8 cellular contexts compared by ENCODE assay signal in genomic region chr17:81391964-81392908, GRCh38. TPM values are rescaled to one million over a fixed set of nuclear protein-coding genes. Genes with fewer than 3 reads are reported as not detected.
A peak's percentile ranks its signal among the peaks of the same experiment; 100 is the strongest.
DNase-seq lines count a peak whose midpoint lies in the region; ATAC-seq and TF ChIP-seq lines count a peak whose summit lies in the region.

No MANE protein-coding gene starts in this region.

- no peaks in the 10 kb centered on the region for H3K9me3 Mint-ChIP-seq in WTC11

- no peaks in the 10 kb centered on the region for H3K27me3 ChIP-seq in GM23248 (replicated peaks; ENCODE audit: insufficient read depth)
- H3K27me3 ChIP-seq in left ventricle myocardium inferior (ENCODE audit: low read depth) = no peaks in the 10 kb centered on the region

- H3K9me3 ChIP-seq in GM23248 (ENCODE audit: low read depth) (no peaks in the 10 kb centered on the region), left ventricle myocardium inferior (replicated peaks) (no peaks in the 10 kb centered on the region)

- POLR2A ChIA-PET in WTC11 (lab: Charles Lee) = interaction anchor here (1.6 kb wide), 1 partner anchor 9 kb away, joined by 8 read pairs; no protein-coding TSS in a partner anchor

- H3K27me3 Mint-ChIP-seq in WTC11 (ENCODE audit: low read depth) = peaks cover 76% of the 10 kb centered on the region

- H3K36me3 ChIP-seq in GM23248 (ENCODE audit: low read depth) (no peaks in the 10 kb centered on the region), left ventricle myocardium inferior (no peaks in the 10 kb centered on the region)

- H3K9me2 ChIP-seq in GM23248 (ENCODE audit: insufficient read depth) = no peaks in the 10 kb centered on the region

- DNase-seq in GM23248 = peak; percentile 69
- no peak for DNase-seq in WTC11 (ENCODE audit: low spot score)
- peak; percentile 61 for DNase-seq in left ventricle myocardium inferior
- no peak for DNase-seq in retinal pigment epithelial cell (ENCODE audit: low read depth)
- DNase-seq in NCI-H2081 treated with DMSO at 0.1 percent for 48 hours (lab: John Stamatoyannopoulos, UW) = no peak
- no peak for DNase-seq in activated gamma-delta T cell treated with Interleukin-2 at 50 U/mL for 16 hours
- DNase-seq in NCI-H345 treated with DMSO at 0.1 percent for 48 hours (lab: John Stamatoyannopoulos, UW; ENCODE audit: unreplicated experiment) = no peak

- peaks cover 70% of the 10 kb centered on the region for H3K79me2 ChIP-seq in GM23248 (ENCODE audit: insufficient read depth)

- H3K4me3 ChIP-seq in GM23248 (peak overlapping the region; percentile 87), left ventricle myocardium inferior (peak overlapping the region; percentile 96), retinal pigment epithelial cell (ENCODE audit: low read length) (peak overlapping the region; percentile 54)

- H3K4me3 Mint-ChIP-seq in WTC11 = peak overlapping the region; percentile 71

- H3K4me2 ChIP-seq in GM23248 (ENCODE audit: unreplicated experiment) = peak overlapping the region; percentile 72

- ATAC-seq in WTC11 = no peak
- ATAC-seq in HG03439 (IDR thresholded peaks at IDR 0.05; ENCODE audit: unreplicated experiment) = no peak

- H3K36me3 Mint-ChIP-seq in WTC11 = no peaks in the 10 kb centered on the region

- H3K27ac ChIP-seq in GM23248 = peak overlapping the region; percentile 89
- peak overlapping the region; percentile 100 for H3K27ac ChIP-seq in left ventricle myocardium inferior (replicated peaks)

- peak overlapping the region; percentile 47 for H2AFZ ChIP-seq in GM23248

- intact Hi-C loops in left ventricle myocardium inferior (cut with micrococcal nuclease) = no loop called here

- H4K20me1 ChIP-seq in GM23248 (ENCODE audit: insufficient read depth) = no peaks in the 10 kb centered on the region

- TF ChIP-seq CTCF in WTC11 (IDR thresholded peaks at IDR 0.05) (no peak), left ventricle myocardium inferior (IDR thresholded peaks at IDR 0.05; ENCODE audit: borderline replicate concordance) (no peak), retinal pigment epithelial cell (conservative IDR thresholded peaks at IDR 0.05; ENCODE audit: low read depth, low read length) (no peak)

- in situ Hi-C loops in GM23248 (cut with MboI) = no loop called here

- H3K4me1 ChIP-seq in GM23248 (ENCODE audit: insufficient read depth) = peaks cover 25% of the 10 kb centered on the region
- peaks cover 92% of the 10 kb centered on the region for H3K4me1 ChIP-seq in left ventricle myocardium inferior

- H3K4me1 Mint-ChIP-seq in WTC11 = peaks cover 39% of the 10 kb centered on the region

- H3K27ac Mint-ChIP-seq in WTC11 = no peak overlapping the region

- peak overlapping the region; percentile 95 for H3K9ac ChIP-seq in GM23248

- CTCF ChIA-PET in WTC11 (lab: Charles Lee) = interaction anchor here (1.0 to 1.5 kb wide), 6 partner anchors 9 to 137 kb away, joined by 4 to 7 read pairs (median 4); no protein-coding TSS in a partner anchor

- WGBS in GM23248 (ENCODE audit: low coverage in 1 of 2, low lambda C conversion rate in 2 of 2, missing lambda C conversion rate in 2 of 2), 2 experiments = 13 to 17% methylated on average over 32 to 33 of the region's 33 CpGs

- H3F3A ChIP-seq in GM23248 (ENCODE audit: insufficient read depth) = peaks cover 7% of the 10 kb centered on the region; the same call in 1 of the 2 replicates

TF ChIP-seq in WTC11, 78 proteins besides CTCF, POLR2A, EP300 and RAD21:
- no peak for TF ChIP-seq ZNF317 (CRISPR knock-in tag; IDR thresholded peaks at IDR 0.05; ENCODE audit: borderline replicate concordance, low read depth)
- no peak for TF ChIP-seq ATF3 (CRISPR knock-in tag; conservative IDR thresholded peaks at IDR 0.05)
- no peak for TF ChIP-seq PRDM15 (CRISPR knock-in tag; IDR thresholded peaks at IDR 0.05)
- no peak for TF ChIP-seq HMGA2 (CRISPR knock-in tag; IDR thresholded peaks at IDR 0.05)
- TF ChIP-seq ZNF263 (CRISPR knock-in tag; IDR thresholded peaks at IDR 0.05; ENCODE audit: low read depth) = peak; percentile 27
- TF ChIP-seq NFE2L1 (CRISPR knock-in tag; IDR thresholded peaks at IDR 0.05) = no peak
- no peak for TF ChIP-seq AR (CRISPR knock-in tag; IDR thresholded peaks at IDR 0.05)
TF ChIP-seq in WTC11: peak in this region for 1.

RNA-seq across cellular contexts. Expression of gene BAHCC1, which starts 3.0 kb away (rescaled TPM):
- 3.0 and 5.2 TPM in 2 replicates for total RNA-seq in GM23248 (2014; rRNA removed; shearing (Covaris generic))
- polyA plus RNA-seq in GM23248 (2016; fragmentation: Nextera tagmentation; extraction: Ambion mirVana) = 0.91 and 1.3 TPM in 2 replicates
- 17.1 to 29.8 TPM (median 21.5 TPM) in 3 replicates for total RNA-seq in WTC11 (2021)
- 7.3 TPM for total RNA-seq in left ventricle myocardium inferior

Comparison
In these comparisons a context has a peak if more than half of its experiments do, and no peak if none do; other contexts are left out.
1. DNase-seq: peak in GM23248 (single experiment) and left ventricle myocardium inferior (single experiment); none in WTC11 (single experiment), retinal pigment epithelial cell (single experiment), NCI-H2081 treated with DMSO at 0.1 percent for 48 hours (single experiment), activated gamma-delta T cell treated with Interleukin-2 at 50 U/mL for 16 hours (single experiment) and NCI-H345 treated with DMSO at 0.1 percent for 48 hours (single experiment).
2. Peak in every context shown above with its lines, with median percentiles within 50 percentile points of each other: H3K4me3 ChIP-seq.